8 cellular contexts compared by ENCODE assay signal in genomic region chr20:51456511-51457280, GRCh38.
DNase-seq lines count a peak whose midpoint lies in the region; ATAC-seq lines count a peak whose summit lies in the region.

No MANE protein-coding gene starts in this region.

- H3K4me2 ChIP-seq in trophoblast cell (ENCODE audit: low read length): no peak overlapping the region

- ATAC-seq in HG03342 (IDR thresholded peaks at IDR 0.05; ENCODE audit: unreplicated experiment) (no peak), GM19452 (IDR thresholded peaks at IDR 0.05; ENCODE audit: unreplicated experiment) (no peak)

- no peak overlapping the region for H3K23ac ChIP-seq in trophoblast cell (ENCODE audit: low read length)

- peak overlapping the region; percentile 31 for H3K4me3 ChIP-seq in adipocyte (ENCODE audit: low read length)
- no peak overlapping the region for H3K4me3 ChIP-seq in trophoblast cell (ENCODE audit: low read depth, low read length)

- H2BK12ac ChIP-seq in trophoblast cell (ENCODE audit: low read length): peak overlapping the region; percentile 81

- peak overlapping the region; percentile 70 for H2BK5ac ChIP-seq in trophoblast cell (ENCODE audit: low read depth, low read length, poor library complexity)

- no peaks in the 10 kb centered on the region for H3K36me3 ChIP-seq in adipocyte (ENCODE audit: control insufficient read depth, insufficient read depth, low read length, severe bottlenecking)
- peaks cover 3 to 15% of the 10 kb centered on the region in 2 experiments for H3K36me3 ChIP-seq in trophoblast cell (ENCODE audit: control insufficient read depth in 1 of 2, insufficient read depth in 2 of 2, low read length in 2 of 2)

- peak overlapping the region; percentile 66 for H4K8ac ChIP-seq in trophoblast cell (ENCODE audit: low read depth, low read length)

- DNase-seq in DMS79 (lab: John Stamatoyannopoulos, UW) (peak; percentile 92), NCI-H1694 treated with DMSO at 0.1 percent for 48 hours (lab: John Stamatoyannopoulos, UW) (peak; percentile 55), adipocyte (ENCODE audit: low read depth) (peak; percentile 99), cardiac septum (ENCODE audit: low spot score) (peak; percentile 96), trophoblast cell (peak; percentile 36 to 53), NCI-H1436 (lab: John Stamatoyannopoulos, UW) (no peak)

- intact Hi-C loops in cardiac septum (cut with DNase I): loop anchor here (5.0 kb wide), 1 partner anchor 36 kb away; no protein-coding TSS in a partner anchor

- peak overlapping the region; percentile 88 for H3K14ac ChIP-seq in trophoblast cell (ENCODE audit: low read length)

- H4K91ac ChIP-seq in trophoblast cell (ENCODE audit: low read depth, low read length): peak overlapping the region; percentile 85

- WGBS in trophoblast cell (ENCODE audit: extremely low coverage, insufficient coverage, insufficient read length): no CpG with 5 or more reads among the region's 16 CpGs

- peak overlapping the region; percentile 85 for H2BK120ac ChIP-seq in trophoblast cell (ENCODE audit: insufficient read depth, low read length, poor library complexity)

- H3K79me2 ChIP-seq in trophoblast cell (ENCODE audit: control insufficient read depth, insufficient read depth, low read length, poor library complexity): peaks cover 4% of the 10 kb centered on the region

- H2AK5ac ChIP-seq in trophoblast cell (ENCODE audit: low read length): peak overlapping the region; percentile 72

- peak overlapping the region; percentile 69 for H3K27ac ChIP-seq in trophoblast cell (ENCODE audit: low read depth, low read length)

- peak overlapping the region; percentile 90 for H3K18ac ChIP-seq in trophoblast cell (ENCODE audit: low read length)

- H3K4me1 ChIP-seq in adipocyte (ENCODE audit: control insufficient read depth, insufficient read depth, low read length) (peaks cover 18% of the 10 kb centered on the region), trophoblast cell (ENCODE audit: control insufficient read depth in 1 of 2, insufficient read depth in 2 of 2, low read length in 2 of 2) (peaks cover 19% of the 10 kb centered on the region in 2 experiments)

- peak overlapping the region; percentile 52 for H4K12ac ChIP-seq in trophoblast cell (ENCODE audit: low read depth, low read length)

- H3K27me3 ChIP-seq in adipocyte (replicated peaks; ENCODE audit: control insufficient read depth, insufficient read depth, low read length) (no peaks in the 10 kb centered on the region), trophoblast cell (ENCODE audit: insufficient read depth, low read length) (no peaks in the 10 kb centered on the region)

- peak overlapping the region; percentile 23 for H2AFZ ChIP-seq in trophoblast cell (ENCODE audit: insufficient read depth, low read length, poor library complexity)

- H3K9ac ChIP-seq in adipocyte (ENCODE audit: low read length) (peak overlapping the region; percentile 19), trophoblast cell (ENCODE audit: low read length) (no peak overlapping the region)

- H3K4ac ChIP-seq in trophoblast cell (ENCODE audit: low read depth, low read length): peak overlapping the region; percentile 78

- peaks cover 6% of the 10 kb centered on the region for H3K79me1 ChIP-seq in trophoblast cell (ENCODE audit: low read length)

- H3K9me3 ChIP-seq in adipocyte (ENCODE audit: control insufficient read depth, low read length) (no peaks in the 10 kb centered on the region), trophoblast cell (ENCODE audit: insufficient read depth, low read depth, low read length) (peaks cover 3% of the 10 kb centered on the region)
